1 cellular context compared by ENCODE assay signal in genomic region chr11:66868082-66868725, GRCh38.
TF ChIP-seq lines count a peak whose summit lies in the region.

No MANE protein-coding gene starts in this region.

TF ChIP-seq in HCT116, 20 proteins besides CTCF, POLR2A, EP300 and RAD21:
- TF ChIP-seq POLR2AphosphoS5 (IDR thresholded peaks at IDR 0.05; ENCODE audit: low read depth, low read length) (0 out of 2 replicates have a peak, but pooled peaks have one; percentile 4), EZH2 (IDR thresholded peaks at IDR 0.05) (no peak), CEBPB (IDR thresholded peaks at IDR 0.05; ENCODE audit: low read depth) (no peak)
